8 cellular contexts compared by ENCODE assay signal in genomic region chr1:75991497-75992114, GRCh38. TPM values are rescaled to one million over a fixed set of nuclear protein-coding genes. Genes with fewer than 3 reads are reported as not detected.
DNase-seq lines count a peak whose midpoint lies in the region; ATAC-seq and TF ChIP-seq lines count a peak whose summit lies in the region.

No MANE protein-coding gene starts in this region.

- intact Hi-C loops in activated naive CD4-positive, alpha-beta T cell treated with anti-CD3 and anti-CD28 coated beads for 36 hours (cut with micrococcal nuclease) = loop anchor here (1.0 to 5.0 kb wide), 6 partner anchors 83 to 1152 kb away; partner anchors contain the start of gene ST6GALNAC3
- intact Hi-C loops in upper lobe of right lung (cut with DNase I) = no loop called here

- H3K27ac Mint-ChIP-seq in activated naive CD4-positive, alpha-beta T cell treated with anti-CD3 and anti-CD28 coated beads for 36 hours = no peak overlapping the region

- H3K4me3 ChIP-seq in H7 (ENCODE audit: insufficient read depth, low read depth, low read length) (no peak overlapping the region), MM.1S (ENCODE audit: low read length) (no peak overlapping the region), SJSA1 (no peak overlapping the region), upper lobe of right lung (no peak overlapping the region)

- H3K36me3 ChIP-seq in H7 (replicated peaks; ENCODE audit: control insufficient read depth, insufficient read depth, low read length) = no peaks in the 10 kb centered on the region
- no peaks in the 10 kb centered on the region for H3K36me3 ChIP-seq in MM.1S (replicated peaks; ENCODE audit: insufficient read depth, low read length)
- H3K36me3 ChIP-seq in SJSA1 = no peaks in the 10 kb centered on the region
- H3K36me3 ChIP-seq in upper lobe of right lung = no peaks in the 10 kb centered on the region

- no peaks in the 10 kb centered on the region for H3K27me3 Mint-ChIP-seq in activated naive CD4-positive, alpha-beta T cell treated with anti-CD3 and anti-CD28 coated beads for 36 hours (ENCODE audit: low read depth)

- H3F3A ChIP-seq in MM.1S (ENCODE audit: insufficient read depth, low read length) = no peaks in the 10 kb centered on the region

- H3K9me3 Mint-ChIP-seq in activated naive CD4-positive, alpha-beta T cell treated with anti-CD3 and anti-CD28 coated beads for 36 hours = no peaks in the 10 kb centered on the region

- no peaks in the 10 kb centered on the region for H3K9me2 ChIP-seq in MM.1S (replicated peaks; ENCODE audit: insufficient read depth, low read length)

- TF ChIP-seq CTCF in MM.1S (IDR thresholded peaks at IDR 0.05; ENCODE audit: low read length) (peak; percentile 83), upper lobe of right lung (IDR thresholded peaks at IDR 0.05) (peak; percentile 80)

- no peak overlapping the region for H3K9ac ChIP-seq in MM.1S (ENCODE audit: low read length)

- H3K4me1 ChIP-seq in MM.1S (ENCODE audit: low read length) (no peaks in the 10 kb centered on the region), SJSA1 (replicated peaks) (no peaks in the 10 kb centered on the region), upper lobe of right lung (no peaks in the 10 kb centered on the region)

- no peak overlapping the region for H3K4me2 ChIP-seq in MM.1S (ENCODE audit: low read depth, low read length)

- H3K9me3 ChIP-seq in MM.1S (replicated peaks; ENCODE audit: insufficient read depth, low read length) (no peaks in the 10 kb centered on the region), SJSA1 (replicated peaks) (no peaks in the 10 kb centered on the region), upper lobe of right lung (no peaks in the 10 kb centered on the region)

- no peaks in the 10 kb centered on the region for H4K20me1 ChIP-seq in MM.1S (ENCODE audit: insufficient read depth, low read length)

- ATAC-seq in upper lobe of right lung = peak; percentile 95

- no peaks in the 10 kb centered on the region for H3K36me3 Mint-ChIP-seq in activated naive CD4-positive, alpha-beta T cell treated with anti-CD3 and anti-CD28 coated beads for 36 hours (ENCODE audit: low read depth)

- no peaks in the 10 kb centered on the region for H3K79me2 ChIP-seq in MM.1S (ENCODE audit: low read length)

- DNase-seq in GM03348 (ENCODE audit: low spot score) (peak; percentile 74), H7 (peak; percentile 72), MM.1S (peak; percentile 53), SJSA1 (ENCODE audit: low read depth in 1 of 2, low spot score in 2 of 2) (peak; percentile 51 to 86), glomerular visceral epithelial cell (ENCODE audit: extremely low spot score) (peak; percentile 84), pons (ENCODE audit: low spot score) (peak; percentile 90), upper lobe of right lung (peak; percentile 90)
- peak; percentile 88 for DNase-seq in activated naive CD4-positive, alpha-beta T cell treated with anti-CD3 and anti-CD28 coated beads for 36 hours

- H3K27me3 ChIP-seq in H7 (ENCODE audit: control insufficient read depth, insufficient read depth, low read length) = no peaks in the 10 kb centered on the region; the same call in 1 of the 2 replicates
- no peaks in the 10 kb centered on the region for H3K27me3 ChIP-seq in MM.1S (replicated peaks; ENCODE audit: insufficient read depth, low read length)
- H3K27me3 ChIP-seq in SJSA1 (replicated peaks) = peaks cover 7% of the 10 kb centered on the region; the same call in 1 of the 2 replicates
- peaks cover 13% of the 10 kb centered on the region for H3K27me3 ChIP-seq in upper lobe of right lung

- no peak overlapping the region for H3K4me3 Mint-ChIP-seq in activated naive CD4-positive, alpha-beta T cell treated with anti-CD3 and anti-CD28 coated beads for 36 hours

- CTCF ChIA-PET in activated naive CD4-positive, alpha-beta T cell treated with anti-CD3 and anti-CD28 coated beads for 36 hours (lab: Charles Lee) = interaction anchor here (0.7 to 2.3 kb wide), 8 partner anchors 10 to 444 kb away, joined by 3 to 8 read pairs (median 4); no protein-coding TSS in a partner anchor

- no peaks in the 10 kb centered on the region for H3K4me1 Mint-ChIP-seq in activated naive CD4-positive, alpha-beta T cell treated with anti-CD3 and anti-CD28 coated beads for 36 hours (ENCODE audit: low read depth)

- no peak overlapping the region for H2AFZ ChIP-seq in MM.1S (ENCODE audit: low read length)

- no peak overlapping the region for H3K27ac ChIP-seq in MM.1S (ENCODE audit: low read length)
- H3K27ac ChIP-seq in SJSA1 = no peak overlapping the region
- no peak overlapping the region for H3K27ac ChIP-seq in upper lobe of right lung

RNA-seq across cellular contexts. Expression of gene ASB17, which starts 59.4 kb away (rescaled TPM):
- not detected in 2 replicates for total RNA-seq in H7 (2014; rRNA removed; shearing (Covaris generic))
- not detected in 2 replicates for total RNA-seq in SJSA1 (2014; rRNA removed; shearing (Covaris generic))
- total RNA-seq in activated naive CD4-positive, alpha-beta T cell treated with anti-CD3 and anti-CD28 coated beads for 36 hours = not detected
- total RNA-seq in upper lobe of right lung = not detected
